ENCODE assay signal across 25 cellular contexts in the genomic region with DNA sequence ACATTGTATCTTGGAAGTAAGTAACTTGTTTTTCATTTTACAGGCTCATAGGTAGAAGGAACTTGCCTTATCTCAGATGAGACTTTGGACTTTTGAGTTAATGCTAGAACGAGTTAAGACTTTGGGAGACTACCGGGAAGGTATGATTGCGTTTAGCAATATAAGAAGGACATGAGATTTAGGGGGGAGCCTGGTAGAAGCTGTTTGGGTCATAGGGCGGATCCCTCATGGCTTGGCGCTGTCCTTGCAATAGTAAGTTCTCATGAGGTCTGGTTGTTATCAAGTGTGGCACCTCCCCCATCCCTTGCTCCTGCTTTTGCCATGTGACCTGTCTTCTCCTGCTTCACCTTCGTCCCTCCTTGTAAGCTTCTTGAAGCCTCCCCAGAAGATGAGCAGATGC.
"Had no signal": no experiment of that assay in that cellular context is flagged by ENCODE, and none has a peak within 500 bp of the region (broad histone marks: within the 10 kb centered on the region; RNA-seq: fewer than 3 reads in every experiment).

No MANE protein-coding gene starts in this region.

- FAIRE-seq: HepG2, RCC 7860 had no signal

- H3K27me3 ChIP-seq: MG63, SJSA1 had no signal

- H3K4me3 ChIP-seq: MG63, SJSA1, SK-N-MC had no signal

- H3K4me1 ChIP-seq: SJSA1 had no signal

- ATAC-seq: HepG2 had no signal

- H3K9me3 ChIP-seq: SJSA1 had no signal

- DNase-seq: IMR-90, Karpas-422, KG1, MG63, NCI-H1092, NCI-H1105 treated with DMSO at 0.1 percent for 48 hours, NCI-H1417 treated with DMSO at 0.1 percent for 48 hours, NCI-H146, NCI-H1694 treated with DMSO at 0.1 percent for 48 hours, NCI-H2029, NCI-H2081 treated with DMSO at 0.1 percent for 48 hours, NCI-H2171, NCI-H226, NCI-H446, NCI-H510A, NCI-H524 treated with DMSO at 0.1 percent for 48 hours, NCI-H69, NCI-H774, Right ventricle myocardium superior, RPMI8226, SIG-M5 had no signal

- H3K36me3 ChIP-seq: MG63, SJSA1 had no signal

- H3K27ac ChIP-seq: SJSA1, SK-N-MC had no signal
